ENCODE assay signal across 1 cellular context in genomic region chr1:224356685-224357625, GRCh38.
TF ChIP-seq lines count a peak whose summit lies in the region.

Gene CNIH4 (plus strand): TSS chr1:224356879. CDS start chr1:224356925, 46 bp downstream.

TF ChIP-seq in K562, 482 proteins besides CTCF, POLR2A, EP300 and RAD21 (continued from another document):
- TF ChIP-seq SAFB2 (IDR thresholded peaks at IDR 0.05; ENCODE audit: borderline replicate concordance, low read depth, low read length, severe bottlenecking): no peak
- no peak for TF ChIP-seq SRSF9 (IDR thresholded peaks at IDR 0.05; ENCODE audit: borderline replicate concordance, low read depth, low read length)
- TF ChIP-seq HMG20A (CRISPR knock-in tag; conservative IDR thresholded peaks at IDR 0.05): no peak
- no peak; the same call in 1 of the 2 replicates for TF ChIP-seq E2F3 (CRISPR knock-in tag; IDR thresholded peaks at IDR 0.05)
- TF ChIP-seq ZNF282 (CRISPR knock-in tag; IDR thresholded peaks at IDR 0.05): peak; percentile 88; the same call in 1 of the 2 replicates
- TF ChIP-seq TBL1XR1 (IDR thresholded peaks at IDR 0.05; ENCODE audit: low read length in 2 of 2): peak in 1 of 2 experiments; percentile 49; a peak in 1 of 4 replicates
- no peak for TF ChIP-seq SMAD1 (IDR thresholded peaks at IDR 0.05; ENCODE audit: low read depth, low read length, partially characterized antibody)
TF ChIP-seq in K562: peak in this region for 134.
